ENCODE assay signal across 22 cellular contexts in genomic region chr9:138044485-138045383, GRCh38.
DNase-seq lines count a peak whose midpoint lies in the region; ATAC-seq and TF ChIP-seq lines count a peak whose summit lies in the region.
"Had no signal": no experiment of that assay in that cellular context is flagged by ENCODE, and none has a peak within 500 bp of the region (broad histone marks: within the 10 kb centered on the region; RNA-seq: fewer than 3 reads in every experiment).

No MANE protein-coding gene starts in this region.

- H3K4me3 Mint-ChIP-seq in mesothelial cell of epicardium, result no peak overlapping the region
- H3K4me3 Mint-ChIP-seq: activated T-helper 1 cell treated with anti-CD3 and anti-CD28 coated beads, Interleukin-12 subunit alpha, Interleukin-12 subunit beta, Interleukin-2, Interleukin-4 antibody, amounts not matched to agents 30 ng/mL and 10 ng/mL and 1 ng/mL, durations not matched to agents 14 hours and 24 hours and 36 hours; CD4-positive, CD25-positive, alpha-beta regulatory T cell; nephron had no signal

- H3K27me3 Mint-ChIP-seq in mesothelial cell of epicardium (ENCODE audit: low read depth), result peaks cover 5% of the 10 kb centered on the region

- no peaks in the 10 kb centered on the region for H3K36me3 ChIP-seq in SK-N-SH (replicated peaks in 1 of 2; ENCODE audit: control insufficient read depth in 1 of 2, insufficient read depth in 2 of 2, low read length in 1 of 2)
- H3K36me3 ChIP-seq in suprapubic skin, result no peaks in the 10 kb centered on the region
- H3K36me3 ChIP-seq: gastrocnemius medialis, tibial artery had no signal

- H3K27me3 ChIP-seq in SK-N-SH (ENCODE audit: insufficient read depth) (no peaks in the 10 kb centered on the region), suprapubic skin (peaks cover 8% of the 10 kb centered on the region)
- H3K27me3 ChIP-seq: gastrocnemius medialis had no signal

- no peak overlapping the region for H3K27ac Mint-ChIP-seq in mesothelial cell of epicardium
- H3K27ac Mint-ChIP-seq: activated T-helper 1 cell treated with anti-CD3 and anti-CD28 coated beads, Interleukin-12 subunit alpha, Interleukin-12 subunit beta, Interleukin-2, Interleukin-4 antibody, amounts not matched to agents 30 ng/mL and 10 ng/mL and 1 ng/mL, durations not matched to agents 14 hours and 24 hours and 36 hours; nephron had no signal

- peak; percentile 31 for DNase-seq in SK-N-SH
- peak; percentile 74 for DNase-seq in cerebellar cortex (ENCODE audit: low spot score)
- DNase-seq in mesothelial cell of epicardium (ENCODE audit: low spot score in 2 of 2, unreplicated experiment in 2 of 2), result peak; percentile 10 to 31
- DNase-seq in suprapubic skin (ENCODE audit: low spot score in 2 of 2), result peak; percentile 44 to 49
- no peak for DNase-seq in NCI-H1930 (lab: John Stamatoyannopoulos, UW)
- DNase-seq in DMS153 treated with DMSO at 0.1 percent for 48 hours (lab: John Stamatoyannopoulos, UW; ENCODE audit: unreplicated experiment), result no peak
- no peak for DNase-seq in central memory CD4-positive, alpha-beta T cell
- DNase-seq: aorta; CD4-positive, CD25-positive, alpha-beta regulatory T cell; cortex of kidney; DND-41; gastrocnemius medialis; NCI-H2029 treated with DMSO at 0.1 percent for 48 hours; NCI-H69; PC-9; stimulated activated CD4-positive, alpha-beta T cell treated with anti-CD3 and anti-CD28 coated beads, Interleukin-4, amount 100 ng/mL, for 1 hour had no signal

- H3K4me1 ChIP-seq in SK-N-SH (ENCODE audit: control insufficient read depth in 1 of 2, insufficient read depth in 2 of 2, low read depth in 1 of 2, low read length in 1 of 2) (no peaks in the 10 kb centered on the region; a peak in 1 of 4 replicates), suprapubic skin (no peaks in the 10 kb centered on the region)
- H3K4me1 ChIP-seq: gastrocnemius medialis, tibial artery had no signal

- H3K4me3 ChIP-seq in SK-N-SH (ENCODE audit: low read depth in 2 of 2, low read length in 1 of 2) (no peak overlapping the region), suprapubic skin (no peak overlapping the region)
- H3K4me3 ChIP-seq: gastrocnemius medialis, lung, PC-9, SK-N-MC, tibial artery had no signal

- POLR2A ChIA-PET in SK-N-SH (lab: Yijun Ruan, JAX), result no interaction called here

- no peak for TF ChIP-seq EP300 in SK-N-SH (IDR thresholded peaks at IDR 0.05; ENCODE audit: borderline replicate concordance in 1 of 2, low read depth in 1 of 2, low read length in 1 of 2)
- no peak for TF ChIP-seq EP300 in suprapubic skin (IDR thresholded peaks at IDR 0.05)

- H3K4me1 Mint-ChIP-seq in mesothelial cell of epicardium, result no peaks in the 10 kb centered on the region
- H3K4me1 Mint-ChIP-seq: CD4-positive, CD25-positive, alpha-beta regulatory T cell; nephron had no signal

- H4K20me1 ChIP-seq in SK-N-SH (ENCODE audit: insufficient read depth), result no peaks in the 10 kb centered on the region

- H3K9me3 ChIP-seq in SK-N-SH, result no peaks in the 10 kb centered on the region
- H3K9me3 ChIP-seq in suprapubic skin, result no peaks in the 10 kb centered on the region
- H3K9me3 ChIP-seq: gastrocnemius medialis, tibial artery had no signal

- TF ChIP-seq POLR2A in suprapubic skin (IDR thresholded peaks at IDR 0.05), result no peak

- H3K79me2 ChIP-seq in SK-N-SH (ENCODE audit: insufficient read depth), result no peaks in the 10 kb centered on the region

- no peak for ATAC-seq in SK-N-SH treated with all-trans-retinoic acid at 6 μM for 48 hours
- ATAC-seq: gastrocnemius medialis had no signal

- no peak overlapping the region for H2AFZ ChIP-seq in SK-N-SH (ENCODE audit: low read depth)
- H2AFZ ChIP-seq: PC-9 had no signal

- no peaks in the 10 kb centered on the region for H3F3A ChIP-seq in SK-N-SH (replicated peaks; ENCODE audit: insufficient read depth)

- no peaks in the 10 kb centered on the region for H3K36me3 Mint-ChIP-seq in mesothelial cell of epicardium
- H3K36me3 Mint-ChIP-seq: CD4-positive, CD25-positive, alpha-beta regulatory T cell had no signal

- no peak overlapping the region for H3K9ac ChIP-seq in SK-N-SH

- TF ChIP-seq CTCF in SK-N-SH (IDR thresholded peaks at IDR 0.05) (no peak), mesothelial cell of epicardium (IDR thresholded peaks at IDR 0.05; ENCODE audit: unreplicated experiment) (no peak), suprapubic skin (IDR thresholded peaks at IDR 0.05) (no peak)

- no peak overlapping the region for H3K4me2 ChIP-seq in SK-N-SH
- H3K4me2 ChIP-seq: PC-9 had no signal

- H3K9me2 ChIP-seq in SK-N-SH, result no peaks in the 10 kb centered on the region

- H3K9me3 Mint-ChIP-seq in mesothelial cell of epicardium, result no peaks in the 10 kb centered on the region
- H3K9me3 Mint-ChIP-seq: activated T-helper 1 cell treated with anti-CD3 and anti-CD28 coated beads, Interleukin-12 subunit alpha, Interleukin-12 subunit beta, Interleukin-2, Interleukin-4 antibody, amounts not matched to agents 30 ng/mL and 10 ng/mL and 1 ng/mL, durations not matched to agents 14 hours and 24 hours and 36 hours; CD4-positive, CD25-positive, alpha-beta regulatory T cell; nephron had no signal

- no peak overlapping the region for H3K27ac ChIP-seq in SK-N-SH (ENCODE audit: low read depth in 2 of 2, low read length in 1 of 2)
- H3K27ac ChIP-seq in suprapubic skin, result no peak overlapping the region
- H3K27ac ChIP-seq: gastrocnemius medialis, PC-9, SK-N-MC, tibial artery had no signal

- WGBS in SK-N-SH (ENCODE audit: low lambda C conversion rate), result 64% methylated on average over 17 of the region's 18 CpGs
- WGBS in suprapubic skin, result 79% methylated on average over 18 of the region's 18 CpGs

- CTCF ChIA-PET in SK-N-SH (lab: Yijun Ruan, JAX), result no interaction called here

- TF ChIP-seq RAD21 in SK-N-SH (IDR thresholded peaks at IDR 0.05; ENCODE audit: low read length), result no peak

TF ChIP-seq in SK-N-SH, 30 proteins besides CTCF, POLR2A, EP300 and RAD21:
- TF ChIP-seq TEAD4 (IDR thresholded peaks at IDR 0.05; ENCODE audit: borderline replicate concordance, insufficient read depth), result no peak
- TF ChIP-seq MEF2A (IDR thresholded peaks at IDR 0.05; ENCODE audit: borderline replicate concordance, low read depth), result no peak

TF ChIP-seq in SK-N-SH treated with all-trans-retinoic acid at 6 μM for 48 hours, 23 proteins besides CTCF, POLR2A, EP300 and RAD21:
- TF ChIP-seq, protein P1, sequence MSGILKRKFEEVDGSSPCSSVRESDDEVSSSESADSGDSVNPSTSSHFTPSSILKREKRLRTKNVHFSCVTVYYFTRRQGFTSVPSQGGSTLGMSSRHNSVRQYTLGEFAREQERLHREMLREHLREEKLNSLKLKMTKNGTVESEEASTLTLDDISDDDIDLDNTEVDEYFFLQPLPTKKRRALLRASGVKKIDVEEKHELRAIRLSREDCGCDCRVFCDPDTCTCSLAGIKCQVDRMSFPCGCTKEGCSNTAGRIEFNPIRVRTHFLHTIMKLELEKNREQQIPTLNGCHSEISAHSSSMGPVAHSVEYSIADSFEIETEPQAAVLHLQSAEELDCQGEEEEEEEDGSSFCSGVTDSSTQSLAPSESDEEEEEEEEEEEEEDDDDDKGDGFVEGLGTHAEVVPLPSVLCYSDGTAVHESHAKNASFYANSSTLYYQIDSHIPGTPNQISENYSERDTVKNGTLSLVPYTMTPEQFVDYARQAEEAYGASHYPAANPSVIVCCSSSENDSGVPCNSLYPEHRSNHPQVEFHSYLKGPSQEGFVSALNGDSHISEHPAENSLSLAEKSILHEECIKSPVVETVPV (CRISPR knock-in tag; IDR thresholded peaks at IDR 0.05), result no peak
- no peak for TF ChIP-seq POU6F1 (CRISPR knock-in tag; IDR thresholded peaks at IDR 0.05; ENCODE audit: borderline replicate concordance, low read depth)

Comparison
In these comparisons a context has a peak if more than half of its experiments do, and no peak if none do; other contexts are left out.
1. DNase-seq: peak in SK-N-SH (single experiment), cerebellar cortex (single experiment), mesothelial cell of epicardium (2 of 2) and suprapubic skin (2 of 2); none in NCI-H1930 (0 of 2), DMS153 treated with DMSO at 0.1 percent for 48 hours (single experiment) and central memory CD4-positive, alpha-beta T cell (single experiment).